25 cellular contexts compared by ENCODE assay signal in the genomic region with DNA sequence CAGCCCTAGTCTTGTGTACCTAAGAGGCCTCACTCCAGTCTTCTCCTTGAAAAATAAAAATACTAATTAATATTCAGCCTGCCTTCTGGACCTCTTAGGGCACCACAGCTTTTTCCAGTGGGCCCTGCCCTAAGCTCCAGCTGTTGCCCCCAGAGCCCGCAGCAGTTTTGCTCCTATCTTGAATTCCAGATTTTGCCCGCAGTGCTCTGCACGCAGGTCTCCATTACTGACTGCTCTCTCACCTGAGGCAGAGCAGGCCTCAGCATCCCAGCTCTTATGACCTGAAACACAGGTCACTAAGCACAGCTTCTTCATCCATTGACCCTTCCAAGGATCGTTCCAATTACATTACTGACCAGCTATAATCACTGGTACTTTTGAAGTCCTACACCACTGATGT.
"Had no signal": no experiment of that assay in that cellular context is flagged by ENCODE, and none has a peak within 500 bp of the region (broad histone marks: within the 10 kb centered on the region; RNA-seq: fewer than 3 reads in every experiment).

No MANE protein-coding gene starts in this region.

- H3K9me3 Mint-ChIP-seq: activated naive CD4-positive, alpha-beta T cell treated with anti-CD3 and anti-CD28 coated beads, Interleukin-2, amount 50 U/mL, for 24 hours; WTC11 had no signal

- H3K27ac ChIP-seq: brain microvascular endothelial cell, KMS-11 had no signal

- H3K4me2 ChIP-seq: KMS-11 had no signal

- H3K27ac Mint-ChIP-seq: activated CD8-positive, alpha-beta T cell treated with anti-CD3 and anti-CD28 coated beads, Interleukin-2, amount 10 ng/mL, durations not matched to agents 7 days and 5 days; activated naive CD4-positive, alpha-beta T cell treated with anti-CD3 and anti-CD28 coated beads, Interleukin-2, amount 50 U/mL, for 24 hours; T-helper 17 cell; WTC11 had no signal

- H3K9me3 ChIP-seq: MG63 had no signal

- DNase-seq: activated CD4-positive, alpha-beta T cell treated with anti-CD3 and anti-CD28 coated beads for 48 hours; activated CD4-positive, alpha-beta T cell treated with anti-CD3 and anti-CD28 coated beads, Interleukin-2, amount 50 U/mL, for 4 hours; activated CD4-positive, CD25-positive, alpha-beta regulatory T cell treated with anti-CD3 and anti-CD28 coated beads, Interleukin-2, amount 50 U/mL, for 72 hours; activated CD8-positive, alpha-beta memory T cell treated with anti-CD3 and anti-CD28 coated beads, Interleukin-2, amount 50 U/mL, for 48 hours; activated CD8-positive, alpha-beta T cell treated with anti-CD3 and anti-CD28 coated beads, Interleukin-2, amount 10 ng/mL, durations not matched to agents 7 days and 5 days; activated T-cell treated with anti-CD3 and anti-CD28 coated beads, Interleukin-2, amount 50 U/mL, for 1 hour; amniotic stem cell; brain microvascular endothelial cell; MG63; MV-4-11; NCI-H1092 treated with DMSO at 0.1 percent for 48 hours; NCI-H1417 treated with DMSO at 0.1 percent for 48 hours; NCI-H1694; NCI-H2029; NCI-H2107; NCI-H345; NCI-H510A; NCI-H526 treated with DMSO at 0.1 percent for 48 hours; NCI-H82; SIG-M5; T-helper 17 cell; T-helper 9 cell had no signal

- ATAC-seq: activated CD8-positive, alpha-beta T cell treated with anti-CD3 and anti-CD28 coated beads, Interleukin-2, amount 10 ng/mL, durations not matched to agents 7 days and 5 days; T-helper 17 cell; WTC11 had no signal

- H3K4me1 Mint-ChIP-seq: activated naive CD4-positive, alpha-beta T cell treated with anti-CD3 and anti-CD28 coated beads, Interleukin-2, amount 50 U/mL, for 24 hours; WTC11 had no signal

- H3K4me3 Mint-ChIP-seq: activated CD8-positive, alpha-beta T cell treated with anti-CD3 and anti-CD28 coated beads, Interleukin-2, amount 10 ng/mL, durations not matched to agents 7 days and 5 days; activated naive CD4-positive, alpha-beta T cell treated with anti-CD3 and anti-CD28 coated beads, Interleukin-2, amount 50 U/mL, for 24 hours; T-helper 17 cell; WTC11 had no signal

- H3K9ac ChIP-seq: KMS-11 had no signal

- H3K27me3 ChIP-seq: brain microvascular endothelial cell, MG63 had no signal

- H3K4me3 ChIP-seq: MG63 had no signal

- H3K27me3 Mint-ChIP-seq: activated naive CD4-positive, alpha-beta T cell treated with anti-CD3 and anti-CD28 coated beads, Interleukin-2, amount 50 U/mL, for 24 hours had no signal
